ENCODE assay signal across 15 cellular contexts in genomic region chr10:62022830-62023229, GRCh38.
DNase-seq lines count a peak whose midpoint lies in the region; ATAC-seq and TF ChIP-seq lines count a peak whose summit lies in the region.
"Had no signal": no experiment of that assay in that cellular context is flagged by ENCODE, and none has a peak within 500 bp of the region (broad histone marks: within the 10 kb centered on the region; RNA-seq: fewer than 3 reads in every experiment).

No MANE protein-coding gene starts in this region.

- H3K27me3 Mint-ChIP-seq in activated CD4-positive, alpha-beta memory T cell treated with anti-CD3 and anti-CD28 coated beads for 36 hours = no peaks in the 10 kb centered on the region
- no peaks in the 10 kb centered on the region for H3K27me3 Mint-ChIP-seq in type B pancreatic cell
- H3K27me3 Mint-ChIP-seq in WTC11 (ENCODE audit: low read depth) = peaks cover 19% of the 10 kb centered on the region
- H3K27me3 Mint-ChIP-seq: activated naive CD8-positive, alpha-beta T cell treated with anti-CD3 and anti-CD28 coated beads, Interleukin-2, amount 10 ng/mL, durations not matched to agents 7 days and 5 days had no signal

- H3K36me3 Mint-ChIP-seq in activated CD4-positive, alpha-beta memory T cell treated with anti-CD3 and anti-CD28 coated beads for 36 hours = peaks cover 47% of the 10 kb centered on the region
- peaks cover 25% of the 10 kb centered on the region for H3K36me3 Mint-ChIP-seq in type B pancreatic cell
- no peaks in the 10 kb centered on the region for H3K36me3 Mint-ChIP-seq in WTC11

- H3K9me3 ChIP-seq in liver (ENCODE audit: control insufficient read depth in 4 of 4, low read length in 3 of 4) = no peaks in the 10 kb centered on the region
- H3K9me3 ChIP-seq: left lung had no signal

- peaks cover 90% of the 10 kb centered on the region for H3K4me1 Mint-ChIP-seq in activated CD4-positive, alpha-beta memory T cell treated with anti-CD3 and anti-CD28 coated beads for 36 hours (ENCODE audit: low read depth)
- H3K4me1 Mint-ChIP-seq in type B pancreatic cell (ENCODE audit: unreplicated experiment) (peaks cover 45% of the 10 kb centered on the region), WTC11 (peaks cover 36% of the 10 kb centered on the region)

- no peak overlapping the region for H3K9ac ChIP-seq in liver (ENCODE audit: low read depth in 1 of 2, low read length in 2 of 2)

- H3K4me1 ChIP-seq in liver (ENCODE audit: control insufficient read depth in 4 of 4, insufficient read depth in 4 of 4, low read length in 3 of 4) = peaks cover 10 to 22% (median 11%) of the 10 kb centered on the region in 4 donors

- H3K9me3 Mint-ChIP-seq in activated CD4-positive, alpha-beta memory T cell treated with anti-CD3 and anti-CD28 coated beads for 36 hours = peaks cover 4% of the 10 kb centered on the region
- H3K9me3 Mint-ChIP-seq in type B pancreatic cell (peaks cover 14% of the 10 kb centered on the region), WTC11 (no peaks in the 10 kb centered on the region)

- no peak for TF ChIP-seq CTCF in liver (IDR thresholded peaks at IDR 0.05; ENCODE audit: low read depth, low read length, missing input control)
- TF ChIP-seq CTCF in type B pancreatic cell (conservative IDR thresholded peaks at IDR 0.05) = no peak
- TF ChIP-seq CTCF in WTC11 (IDR thresholded peaks at IDR 0.05) = no peak

- H3K4me3 Mint-ChIP-seq in activated CD4-positive, alpha-beta memory T cell treated with anti-CD3 and anti-CD28 coated beads for 36 hours = peak overlapping the region; percentile 7
- H3K4me3 Mint-ChIP-seq in type B pancreatic cell = peak overlapping the region; percentile 16
- H3K4me3 Mint-ChIP-seq in WTC11 = no peak overlapping the region
- H3K4me3 Mint-ChIP-seq: activated naive CD8-positive, alpha-beta T cell treated with anti-CD3 and anti-CD28 coated beads, Interleukin-2, amount 10 ng/mL, durations not matched to agents 7 days and 5 days had no signal

- CTCF ChIA-PET in activated CD4-positive, alpha-beta memory T cell treated with anti-CD3 and anti-CD28 coated beads for 36 hours (lab: Charles Lee) = interaction anchor here (1.0 to 9.1 kb wide), 9 partner anchors 17 to 126 kb away, joined by 3 to 80 read pairs (median 3); partner anchors contain the start of gene ARID5B
- CTCF ChIA-PET in WTC11 (lab: Charles Lee) = interaction anchor here (1.5 kb wide), 1 partner anchor 16 kb away, joined by 4 read pairs; no protein-coding TSS in a partner anchor

- peak overlapping the region; percentile 92 for H3K27ac Mint-ChIP-seq in activated CD4-positive, alpha-beta memory T cell treated with anti-CD3 and anti-CD28 coated beads for 36 hours
- H3K27ac Mint-ChIP-seq in type B pancreatic cell = peak overlapping the region; percentile 60
- H3K27ac Mint-ChIP-seq in WTC11 = no peak overlapping the region
- H3K27ac Mint-ChIP-seq: activated naive CD8-positive, alpha-beta T cell treated with anti-CD3 and anti-CD28 coated beads, Interleukin-2, amount 10 ng/mL, durations not matched to agents 7 days and 5 days had no signal

- no peaks in the 10 kb centered on the region for H3K27me3 ChIP-seq in liver (ENCODE audit: control insufficient read depth in 4 of 4, insufficient read depth in 4 of 4, low read length in 3 of 4)
- H3K27me3 ChIP-seq: left lung had no signal

- ATAC-seq in WTC11 = no peak
- ATAC-seq: left lung had no signal

- POLR2A ChIA-PET in activated CD4-positive, alpha-beta memory T cell treated with anti-CD3 and anti-CD28 coated beads for 36 hours (lab: Charles Lee) = interaction anchor here (0.8 to 8.9 kb wide), 17 partner anchors 11 to 163 kb away, joined by 3 to 163 read pairs (median 4); no protein-coding TSS in a partner anchor
- POLR2A ChIA-PET in WTC11 (lab: Charles Lee) = no interaction called here

- peak overlapping the region in 1 of 3 donors; percentile 21 for H3K4me3 ChIP-seq in liver (ENCODE audit: low read depth in 1 of 3, low read length in 3 of 3)
- H3K4me3 ChIP-seq: left lung had no signal

- intact Hi-C loops in activated CD4-positive, alpha-beta memory T cell treated with anti-CD3 and anti-CD28 coated beads for 36 hours (cut with micrococcal nuclease) = loop anchor here (1.0 kb wide), 1 partner anchor 123 kb away; no protein-coding TSS in a partner anchor

- peak; percentile 21 for DNase-seq in stimulated activated CD4-positive, alpha-beta T cell treated with anti-CD3 and anti-CD28 coated beads, Interleukin-15, amount 100 ng/mL, for 24 hours
- DNase-seq in stimulated activated CD4-positive, alpha-beta T cell treated with anti-CD3 and anti-CD28 coated beads, Interleukin-12 subunit alpha, Interleukin-12 subunit beta, amount 100 ng/mL, for 4 hours = no peak
- DNase-seq in activated CD4-positive, alpha-beta memory T cell treated with anti-CD3 and anti-CD28 coated beads for 36 hours = peak; percentile 36
- DNase-seq in type B pancreatic cell (ENCODE audit: extremely low spot score, unreplicated experiment) (no peak), NCI-H187 (lab: John Stamatoyannopoulos, UW) (no peak), NCI-H446 treated with DMSO at 0.1 percent for 48 hours (lab: John Stamatoyannopoulos, UW) (no peak), WTC11 (ENCODE audit: low spot score) (no peak)
- DNase-seq: activated naive CD8-positive, alpha-beta T cell treated with anti-CD3 and anti-CD28 coated beads, Interleukin-2, amount 10 ng/mL, durations not matched to agents 7 days and 5 days; effector CD8-positive, alpha-beta T cell; Karpas-422; left lung; NCI-H1417 treated with DMSO at 0.1 percent for 48 hours; NCI-H345; T1000 had no signal

- no peaks in the 10 kb centered on the region for H3K36me3 ChIP-seq in liver (ENCODE audit: control insufficient read depth in 4 of 4, insufficient read depth in 3 of 4, low read depth in 1 of 4, low read length in 3 of 4)
- H3K36me3 ChIP-seq: left lung had no signal

- H3K27ac ChIP-seq in liver (ENCODE audit: low read depth in 1 of 2, low read length in 2 of 2) = peak overlapping the region; percentile 60 to 66
- H3K27ac ChIP-seq: left lung had no signal

- TF ChIP-seq RAD21 in liver (IDR thresholded peaks at IDR 0.05) = peak in 1 of 2 donors; percentile 46

- WGBS in liver = 26% methylated on average over 6 of the region's 6 CpGs

TF ChIP-seq in liver, 16 proteins besides CTCF, POLR2A, EP300 and RAD21 (continues in another document):
- TF ChIP-seq HNF4A (conservative IDR thresholded peaks at IDR 0.05) (peak; percentile 78 to 86), ATF3 (IDR thresholded peaks at IDR 0.05) (no peak)
- TF ChIP-seq, protein P1, sequence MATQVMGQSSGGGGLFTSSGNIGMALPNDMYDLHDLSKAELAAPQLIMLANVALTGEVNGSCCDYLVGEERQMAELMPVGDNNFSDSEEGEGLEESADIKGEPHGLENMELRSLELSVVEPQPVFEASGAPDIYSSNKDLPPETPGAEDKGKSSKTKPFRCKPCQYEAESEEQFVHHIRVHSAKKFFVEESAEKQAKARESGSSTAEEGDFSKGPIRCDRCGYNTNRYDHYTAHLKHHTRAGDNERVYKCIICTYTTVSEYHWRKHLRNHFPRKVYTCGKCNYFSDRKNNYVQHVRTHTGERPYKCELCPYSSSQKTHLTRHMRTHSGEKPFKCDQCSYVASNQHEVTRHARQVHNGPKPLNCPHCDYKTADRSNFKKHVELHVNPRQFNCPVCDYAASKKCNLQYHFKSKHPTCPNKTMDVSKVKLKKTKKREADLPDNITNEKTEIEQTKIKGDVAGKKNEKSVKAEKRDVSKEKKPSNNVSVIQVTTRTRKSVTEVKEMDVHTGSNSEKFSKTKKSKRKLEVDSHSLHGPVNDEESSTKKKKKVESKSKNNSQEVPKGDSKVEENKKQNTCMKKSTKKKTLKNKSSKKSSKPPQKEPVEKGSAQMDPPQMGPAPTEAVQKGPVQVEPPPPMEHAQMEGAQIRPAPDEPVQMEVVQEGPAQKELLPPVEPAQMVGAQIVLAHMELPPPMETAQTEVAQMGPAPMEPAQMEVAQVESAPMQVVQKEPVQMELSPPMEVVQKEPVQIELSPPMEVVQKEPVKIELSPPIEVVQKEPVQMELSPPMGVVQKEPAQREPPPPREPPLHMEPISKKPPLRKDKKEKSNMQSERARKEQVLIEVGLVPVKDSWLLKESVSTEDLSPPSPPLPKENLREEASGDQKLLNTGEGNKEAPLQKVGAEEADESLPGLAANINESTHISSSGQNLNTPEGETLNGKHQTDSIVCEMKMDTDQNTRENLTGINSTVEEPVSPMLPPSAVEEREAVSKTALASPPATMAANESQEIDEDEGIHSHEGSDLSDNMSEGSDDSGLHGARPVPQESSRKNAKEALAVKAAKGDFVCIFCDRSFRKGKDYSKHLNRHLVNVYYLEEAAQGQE (IDR thresholded peaks at IDR 0.05) = no peak

TF ChIP-seq in WTC11, 78 proteins besides CTCF, POLR2A, EP300 and RAD21 (continues in another document):
- TF ChIP-seq, protein P2, sequence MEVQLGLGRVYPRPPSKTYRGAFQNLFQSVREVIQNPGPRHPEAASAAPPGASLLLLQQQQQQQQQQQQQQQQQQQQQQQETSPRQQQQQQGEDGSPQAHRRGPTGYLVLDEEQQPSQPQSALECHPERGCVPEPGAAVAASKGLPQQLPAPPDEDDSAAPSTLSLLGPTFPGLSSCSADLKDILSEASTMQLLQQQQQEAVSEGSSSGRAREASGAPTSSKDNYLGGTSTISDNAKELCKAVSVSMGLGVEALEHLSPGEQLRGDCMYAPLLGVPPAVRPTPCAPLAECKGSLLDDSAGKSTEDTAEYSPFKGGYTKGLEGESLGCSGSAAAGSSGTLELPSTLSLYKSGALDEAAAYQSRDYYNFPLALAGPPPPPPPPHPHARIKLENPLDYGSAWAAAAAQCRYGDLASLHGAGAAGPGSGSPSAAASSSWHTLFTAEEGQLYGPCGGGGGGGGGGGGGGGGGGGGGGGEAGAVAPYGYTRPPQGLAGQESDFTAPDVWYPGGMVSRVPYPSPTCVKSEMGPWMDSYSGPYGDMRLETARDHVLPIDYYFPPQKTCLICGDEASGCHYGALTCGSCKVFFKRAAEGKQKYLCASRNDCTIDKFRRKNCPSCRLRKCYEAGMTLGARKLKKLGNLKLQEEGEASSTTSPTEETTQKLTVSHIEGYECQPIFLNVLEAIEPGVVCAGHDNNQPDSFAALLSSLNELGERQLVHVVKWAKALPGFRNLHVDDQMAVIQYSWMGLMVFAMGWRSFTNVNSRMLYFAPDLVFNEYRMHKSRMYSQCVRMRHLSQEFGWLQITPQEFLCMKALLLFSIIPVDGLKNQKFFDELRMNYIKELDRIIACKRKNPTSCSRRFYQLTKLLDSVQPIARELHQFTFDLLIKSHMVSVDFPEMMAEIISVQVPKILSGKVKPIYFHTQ (CRISPR knock-in tag; IDR thresholded peaks at IDR 0.05) = no peak
- TF ChIP-seq TEAD1 (CRISPR knock-in tag; IDR thresholded peaks at IDR 0.05) = no peak

Comparison
In these comparisons a context has a peak if more than half of its experiments do, and no peak if none do; other contexts are left out.
1. DNase-seq: peak in stimulated activated CD4-positive, alpha-beta T cell treated with anti-CD3 and anti-CD28 coated beads, Interleukin-15, amount 100 ng/mL, for 24 hours (single experiment) and activated CD4-positive, alpha-beta memory T cell treated with anti-CD3 and anti-CD28 coated beads for 36 hours (single experiment); none in stimulated activated CD4-positive, alpha-beta T cell treated with anti-CD3 and anti-CD28 coated beads, Interleukin-12 subunit alpha, Interleukin-12 subunit beta, amount 100 ng/mL, for 4 hours (single experiment), type B pancreatic cell (single experiment), NCI-H187 (0 of 2), NCI-H446 treated with DMSO at 0.1 percent for 48 hours (single experiment) and WTC11 (single experiment).